In the genomic region with DNA sequence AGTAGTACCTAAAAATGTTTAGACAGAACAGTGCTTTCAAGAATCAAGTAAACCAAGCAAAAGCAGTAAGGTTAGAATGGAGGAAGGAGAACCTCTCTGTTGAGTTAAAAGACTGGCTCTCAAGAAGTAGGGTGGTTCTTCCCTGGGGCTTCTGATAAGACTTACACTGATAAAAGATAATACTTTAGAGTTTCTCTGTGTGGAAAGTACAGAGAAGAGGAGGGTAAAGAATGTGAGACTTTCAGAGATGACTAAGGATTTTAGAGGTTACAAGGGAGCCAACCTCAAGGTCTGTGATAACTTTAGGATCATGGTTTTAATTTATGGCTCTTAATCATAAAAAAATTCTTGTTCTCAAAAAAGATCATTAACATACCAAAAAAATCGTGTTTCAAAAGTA, we compare ENCODE assay signal across 20 cellular contexts. TPM values are rescaled to one million over a fixed set of nuclear protein-coding genes. Genes with fewer than 3 reads are reported as not detected.
DNase-seq lines count a peak whose midpoint lies in the region; ATAC-seq and TF ChIP-seq lines count a peak whose summit lies in the region.
"Had no signal": no experiment of that assay in that cellular context is flagged by ENCODE, and none has a peak within 500 bp of the region (broad histone marks: within the 10 kb centered on the region; RNA-seq: fewer than 3 reads in every experiment).

No MANE protein-coding gene starts in this region.

- H3K4me1 Mint-ChIP-seq in activated T-cell treated with anti-CD3 and anti-CD28 coated beads, Interleukin-2, amount 50 U/mL, for 24 hours (ENCODE audit: low read depth) = peaks cover 55% of the 10 kb centered on the region
- peaks cover 64% of the 10 kb centered on the region for H3K4me1 Mint-ChIP-seq in activated T-helper 1 cell treated with anti-CD3 and anti-CD28 coated beads, Interleukin-12 subunit alpha, Interleukin-12 subunit beta, Interleukin-2, Interleukin-4 antibody, amounts not matched to agents 30 ng/mL and 10 ng/mL and 1 ng/mL, durations not matched to agents 14 hours and 24 hours and 36 hours (ENCODE audit: low read depth)
- H3K4me1 Mint-ChIP-seq in natural killer cell treated with Interleukin-12 subunit alpha and Interleukin-12 subunit beta and Interleukin-15 and Interleukin-18, amount 100 ng/mL, for 72 hours (ENCODE audit: low read depth in 2 of 2) = peaks cover 24 to 43% of the 10 kb centered on the region in 2 donors
- H3K4me1 Mint-ChIP-seq in effector memory CD8-positive, alpha-beta T cell (ENCODE audit: low read depth in 2 of 2) = peaks cover 13 to 16% of the 10 kb centered on the region in 2 donors

- no peaks in the 10 kb centered on the region for H3K27me3 ChIP-seq in Loucy (ENCODE audit: insufficient read depth, low read length, poor library complexity, severe bottlenecking)
- H3K27me3 ChIP-seq: neutrophil, SJSA1, vagina had no signal

- DNase-seq in activated T-cell treated with anti-CD3 and anti-CD28 coated beads, Interleukin-2, amount 50 U/mL, for 24 hours = no peak
- DNase-seq in activated T-cell treated with anti-CD3 and anti-CD28 coated beads for 4 hours (no peak), DMS79 treated with DMSO at 0.1 percent for 48 hours (lab: John Stamatoyannopoulos, UW) (no peak)
- DNase-seq in activated T-helper 1 cell treated with anti-CD3 and anti-CD28 coated beads, Interleukin-12 subunit alpha, Interleukin-12 subunit beta, Interleukin-2, Interleukin-4 antibody, amounts not matched to agents 30 ng/mL and 10 ng/mL and 1 ng/mL, durations not matched to agents 14 hours and 24 hours and 36 hours (ENCODE audit: low spot score) = no peak
- no peak for DNase-seq in natural killer cell treated with Interleukin-12 subunit alpha and Interleukin-12 subunit beta and Interleukin-15 and Interleukin-18, amount 100 ng/mL, for 72 hours (ENCODE audit: low spot score)
- DNase-seq in effector memory CD8-positive, alpha-beta T cell = no peak
- DNase-seq: ACHN; effector CD4-positive, alpha-beta T cell; head of caudate nucleus; HFFc6; left ventricle myocardium inferior; NCI-H187 treated with DMSO at 0.1 percent for 48 hours; NCI-H2227 treated with DMSO at 0.1 percent for 48 hours had no signal

- intact Hi-C loops in activated T-helper 1 cell treated with anti-CD3 and anti-CD28 coated beads, Interleukin-12 subunit alpha, Interleukin-12 subunit beta, Interleukin-2, Interleukin-4 antibody, amounts not matched to agents 30 ng/mL and 10 ng/mL and 1 ng/mL, durations not matched to agents 14 hours and 24 hours and 36 hours (cut with micrococcal nuclease) = loop anchor here (5.0 kb wide), 1 partner anchor 734 kb away; no protein-coding TSS in a partner anchor

- no peaks in the 10 kb centered on the region for H3K9me3 ChIP-seq in Loucy (ENCODE audit: insufficient read depth, low read depth, low read length)
- H3K9me3 ChIP-seq: left ventricle myocardium inferior, neutrophil, SJSA1, vagina had no signal

- no peak for TF ChIP-seq CTCF in Loucy (conservative IDR thresholded peaks at IDR 0.05; ENCODE audit: low read length)

- H3F3A ChIP-seq in Loucy (ENCODE audit: low read depth) = no peaks in the 10 kb centered on the region

- no peak overlapping the region for H3K4me3 ChIP-seq in Loucy (ENCODE audit: low read length, poor library complexity, severe bottlenecking)
- H3K4me3 ChIP-seq: left ventricle myocardium inferior, SJSA1, smooth muscle cell, vagina had no signal

- H3K36me3 Mint-ChIP-seq in activated T-cell treated with anti-CD3 and anti-CD28 coated beads, Interleukin-2, amount 50 U/mL, for 24 hours (ENCODE audit: low read depth) = peaks cover 83% of the 10 kb centered on the region
- peaks cover 51% of the 10 kb centered on the region for H3K36me3 Mint-ChIP-seq in activated T-helper 1 cell treated with anti-CD3 and anti-CD28 coated beads, Interleukin-12 subunit alpha, Interleukin-12 subunit beta, Interleukin-2, Interleukin-4 antibody, amounts not matched to agents 30 ng/mL and 10 ng/mL and 1 ng/mL, durations not matched to agents 14 hours and 24 hours and 36 hours (ENCODE audit: low read depth)
- peaks cover 49% of the 10 kb centered on the region for H3K36me3 Mint-ChIP-seq in natural killer cell treated with Interleukin-12 subunit alpha and Interleukin-12 subunit beta and Interleukin-15 and Interleukin-18, amount 100 ng/mL, for 72 hours
- H3K36me3 Mint-ChIP-seq in effector memory CD8-positive, alpha-beta T cell (ENCODE audit: insufficient read depth) = peaks cover 34% of the 10 kb centered on the region

- H3K9me3 Mint-ChIP-seq in activated T-cell treated with anti-CD3 and anti-CD28 coated beads, Interleukin-2, amount 50 U/mL, for 24 hours = no peaks in the 10 kb centered on the region
- H3K9me3 Mint-ChIP-seq in activated T-helper 1 cell treated with anti-CD3 and anti-CD28 coated beads, Interleukin-12 subunit alpha, Interleukin-12 subunit beta, Interleukin-2, Interleukin-4 antibody, amounts not matched to agents 30 ng/mL and 10 ng/mL and 1 ng/mL, durations not matched to agents 14 hours and 24 hours and 36 hours = peaks cover 16% of the 10 kb centered on the region
- no peaks in the 10 kb centered on the region for H3K9me3 Mint-ChIP-seq in natural killer cell treated with Interleukin-12 subunit alpha and Interleukin-12 subunit beta and Interleukin-15 and Interleukin-18, amount 100 ng/mL, for 72 hours
- no peaks in the 10 kb centered on the region for H3K9me3 Mint-ChIP-seq in effector memory CD8-positive, alpha-beta T cell
- H3K9me3 Mint-ChIP-seq: central memory CD8-positive, alpha-beta T cell; HFFc6 had no signal

- peak; percentile 61 to 73 for ATAC-seq in natural killer cell treated with Interleukin-12 subunit alpha and Interleukin-12 subunit beta and Interleukin-15 and Interleukin-18, amount 100 ng/mL, for 72 hours
- no peak for ATAC-seq in effector memory CD8-positive, alpha-beta T cell (replicated peaks)
- ATAC-seq in GM21390 (IDR thresholded peaks at IDR 0.05; ENCODE audit: unreplicated experiment) = no peak

- peaks cover 40% of the 10 kb centered on the region for H3K4me1 ChIP-seq in Loucy (ENCODE audit: insufficient read depth, low read length, poor library complexity, severe bottlenecking)
- H3K4me1 ChIP-seq: left ventricle myocardium inferior, vagina had no signal

- no peaks in the 10 kb centered on the region for H4K20me1 ChIP-seq in Loucy (ENCODE audit: insufficient read depth, low read length, poor library complexity, severe bottlenecking)

- no peaks in the 10 kb centered on the region for H3K9me2 ChIP-seq in Loucy (replicated peaks; ENCODE audit: low read depth, low read length)

- peak overlapping the region; percentile 85 for H3K27ac Mint-ChIP-seq in activated T-cell treated with anti-CD3 and anti-CD28 coated beads, Interleukin-2, amount 50 U/mL, for 24 hours
- peak overlapping the region; percentile 76 for H3K27ac Mint-ChIP-seq in activated T-helper 1 cell treated with anti-CD3 and anti-CD28 coated beads, Interleukin-12 subunit alpha, Interleukin-12 subunit beta, Interleukin-2, Interleukin-4 antibody, amounts not matched to agents 30 ng/mL and 10 ng/mL and 1 ng/mL, durations not matched to agents 14 hours and 24 hours and 36 hours
- H3K27ac Mint-ChIP-seq in natural killer cell treated with Interleukin-12 subunit alpha and Interleukin-12 subunit beta and Interleukin-15 and Interleukin-18, amount 100 ng/mL, for 72 hours = peak overlapping the region; percentile 47 to 60
- no peak overlapping the region for H3K27ac Mint-ChIP-seq in effector memory CD8-positive, alpha-beta T cell
- H3K27ac Mint-ChIP-seq: HFFc6 had no signal

- H3K36me3 ChIP-seq in Loucy (ENCODE audit: insufficient read depth, low read length) = peaks cover 43% of the 10 kb centered on the region

- H3K4me3 Mint-ChIP-seq in activated T-cell treated with anti-CD3 and anti-CD28 coated beads, Interleukin-2, amount 50 U/mL, for 24 hours = peak overlapping the region; percentile 23
- peak overlapping the region; percentile 1 for H3K4me3 Mint-ChIP-seq in activated T-helper 1 cell treated with anti-CD3 and anti-CD28 coated beads, Interleukin-12 subunit alpha, Interleukin-12 subunit beta, Interleukin-2, Interleukin-4 antibody, amounts not matched to agents 30 ng/mL and 10 ng/mL and 1 ng/mL, durations not matched to agents 14 hours and 24 hours and 36 hours
- peak overlapping the region; percentile 31 for H3K4me3 Mint-ChIP-seq in natural killer cell treated with Interleukin-12 subunit alpha and Interleukin-12 subunit beta and Interleukin-15 and Interleukin-18, amount 100 ng/mL, for 72 hours
- no peak overlapping the region for H3K4me3 Mint-ChIP-seq in effector memory CD8-positive, alpha-beta T cell
- H3K4me3 Mint-ChIP-seq: central memory CD8-positive, alpha-beta T cell; HFFc6 had no signal

- no peak overlapping the region for H2AFZ ChIP-seq in Loucy (ENCODE audit: low read length)

- H3K27me3 Mint-ChIP-seq in activated T-cell treated with anti-CD3 and anti-CD28 coated beads, Interleukin-2, amount 50 U/mL, for 24 hours = no peaks in the 10 kb centered on the region
- no peaks in the 10 kb centered on the region for H3K27me3 Mint-ChIP-seq in activated T-helper 1 cell treated with anti-CD3 and anti-CD28 coated beads, Interleukin-12 subunit alpha, Interleukin-12 subunit beta, Interleukin-2, Interleukin-4 antibody, amounts not matched to agents 30 ng/mL and 10 ng/mL and 1 ng/mL, durations not matched to agents 14 hours and 24 hours and 36 hours (ENCODE audit: insufficient read depth)
- no peaks in the 10 kb centered on the region for H3K27me3 Mint-ChIP-seq in natural killer cell treated with Interleukin-12 subunit alpha and Interleukin-12 subunit beta and Interleukin-15 and Interleukin-18, amount 100 ng/mL, for 72 hours
- no peaks in the 10 kb centered on the region for H3K27me3 Mint-ChIP-seq in effector memory CD8-positive, alpha-beta T cell
- H3K27me3 Mint-ChIP-seq: central memory CD8-positive, alpha-beta T cell had no signal

- H3K79me2 ChIP-seq in Loucy (ENCODE audit: insufficient read depth, low read length) = no peaks in the 10 kb centered on the region

- H3K4me2 ChIP-seq in Loucy (ENCODE audit: low read depth, low read length, poor library complexity, severe bottlenecking) = peak overlapping the region; percentile 18
- H3K4me2 ChIP-seq: smooth muscle cell had no signal

- H3K9ac ChIP-seq in Loucy (ENCODE audit: low read depth, low read length, poor library complexity, severe bottlenecking) = no peak overlapping the region

RNA-seq across cellular contexts. Expression of a gene that starts 30.9 kb away (rescaled TPM):
- 0.93 and 1.6 TPM in 2 replicates for total RNA-seq in activated T-helper 1 cell treated with anti-CD3 and anti-CD28 coated beads, Interleukin-12 subunit alpha, Interleukin-12 subunit beta, Interleukin-2, Interleukin-4 antibody, amounts not matched to agents 30 ng/mL and 10 ng/mL and 1 ng/mL, durations not matched to agents 14 hours and 24 hours and 36 hours
- total RNA-seq in natural killer cell treated with Interleukin-12 subunit alpha and Interleukin-12 subunit beta and Interleukin-15 and Interleukin-18, amount 100 ng/mL, for 72 hours = 1 to 10 TPM; 3.9 to 5.2 TPM
- total RNA-seq: HFFc6, SJSA1, vagina had no signal

Comparison
In these comparisons a context has a peak if more than half of its experiments do, and no peak if none do; other contexts are left out.
1. H3K27ac Mint-ChIP-seq: peak in activated T-cell treated with anti-CD3 and anti-CD28 coated beads, Interleukin-2, amount 50 U/mL, for 24 hours (single experiment), activated T-helper 1 cell treated with anti-CD3 and anti-CD28 coated beads, Interleukin-12 subunit alpha, Interleukin-12 subunit beta, Interleukin-2, Interleukin-4 antibody, amounts not matched to agents 30 ng/mL and 10 ng/mL and 1 ng/mL, durations not matched to agents 14 hours and 24 hours and 36 hours (single experiment) and natural killer cell treated with Interleukin-12 subunit alpha and Interleukin-12 subunit beta and Interleukin-15 and Interleukin-18, amount 100 ng/mL, for 72 hours (2 of 2); none in effector memory CD8-positive, alpha-beta T cell (0 of 2).
2. H3K4me3 Mint-ChIP-seq: peak in activated T-cell treated with anti-CD3 and anti-CD28 coated beads, Interleukin-2, amount 50 U/mL, for 24 hours (single experiment), activated T-helper 1 cell treated with anti-CD3 and anti-CD28 coated beads, Interleukin-12 subunit alpha, Interleukin-12 subunit beta, Interleukin-2, Interleukin-4 antibody, amounts not matched to agents 30 ng/mL and 10 ng/mL and 1 ng/mL, durations not matched to agents 14 hours and 24 hours and 36 hours (single experiment) and natural killer cell treated with Interleukin-12 subunit alpha and Interleukin-12 subunit beta and Interleukin-15 and Interleukin-18, amount 100 ng/mL, for 72 hours (single experiment); none in effector memory CD8-positive, alpha-beta T cell (0 of 2).
3. ATAC-seq: peak in natural killer cell treated with Interleukin-12 subunit alpha and Interleukin-12 subunit beta and Interleukin-15 and Interleukin-18, amount 100 ng/mL, for 72 hours (2 of 2); none in effector memory CD8-positive, alpha-beta T cell (single experiment) and GM21390 (single experiment).